9 cellular contexts compared by ENCODE assay signal in the genomic region with DNA sequence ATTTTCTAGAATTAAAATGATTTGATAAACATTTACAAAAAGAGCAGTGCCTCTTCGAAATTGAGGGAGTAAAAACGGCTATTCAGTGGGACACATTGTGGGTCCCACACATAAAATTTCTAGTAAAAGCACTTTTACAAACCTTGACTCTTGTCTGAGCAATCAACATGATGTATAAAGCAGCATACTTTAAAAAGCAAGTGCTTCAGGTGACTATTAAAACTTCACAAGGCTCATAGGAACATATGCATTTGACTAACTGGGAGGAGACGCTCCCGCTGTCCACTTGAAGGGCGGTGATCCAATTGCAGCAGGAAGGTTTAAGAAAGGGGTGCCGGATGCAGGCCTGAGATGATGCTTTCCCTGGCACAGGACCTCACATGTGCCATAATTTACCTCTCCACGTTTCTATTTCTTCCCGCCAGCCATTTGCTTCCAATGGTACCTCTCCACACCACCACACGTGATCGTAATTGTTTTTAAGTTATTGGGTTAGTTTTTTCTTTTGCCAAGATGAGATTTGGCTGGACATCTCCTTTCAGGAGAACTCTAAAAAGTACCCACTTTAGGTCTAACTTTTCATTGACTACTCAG. TPM values are rescaled to one million over a fixed set of nuclear protein-coding genes. Genes with fewer than 3 reads are reported as not detected.
DNase-seq lines count a peak whose midpoint lies in the region; ATAC-seq and TF ChIP-seq lines count a peak whose summit lies in the region.
"Had no signal": no experiment of that assay in that cellular context is flagged by ENCODE, and none has a peak within 500 bp of the region (broad histone marks: within the 10 kb centered on the region; RNA-seq: fewer than 3 reads in every experiment).

No MANE protein-coding gene starts in this region.

- H3K4me1 Mint-ChIP-seq in activated T-cell treated with anti-CD3 and anti-CD28 coated beads, Interleukin-2, amount 50 U/mL, for 72 hours (ENCODE audit: low read depth), result peaks cover 12% of the 10 kb centered on the region
- peaks cover 11% of the 10 kb centered on the region for H3K4me1 Mint-ChIP-seq in activated CD4-positive, alpha-beta memory T cell treated with anti-CD3 and anti-CD28 coated beads, Interleukin-2, amount 10 ng/mL, durations not matched to agents 7 days and 5 days

- TF ChIP-seq POLR2A in lower leg skin (IDR thresholded peaks at IDR 0.05), result no peak

- TF ChIP-seq CTCF in thoracic aorta (IDR thresholded peaks at IDR 0.05) (no peak), GM10248 (IDR thresholded peaks at IDR 0.05; ENCODE audit: control extremely low read depth, extremely low read depth, low read depth, missing control alignments) (no peak), lower leg skin (IDR thresholded peaks at IDR 0.05) (no peak)

- DNase-seq in activated T-cell treated with anti-CD3 and anti-CD28 coated beads, Interleukin-2, amount 50 U/mL, for 72 hours, result no peak
- no peak for DNase-seq in activated T-cell treated with anti-CD3 and anti-CD28 coated beads, Interleukin-2, amount 50 U/mL, for 1 hour
- DNase-seq in activated CD4-positive, alpha-beta memory T cell treated with anti-CD3 and anti-CD28 coated beads, Interleukin-2, amount 10 ng/mL, durations not matched to agents 7 days and 5 days, result no peak
- no peak for DNase-seq in thoracic aorta (ENCODE audit: low spot score)
- no peak for DNase-seq in GM10248 (ENCODE audit: extremely low spot score)
- no peak for DNase-seq in lower leg skin (ENCODE audit: low spot score in 2 of 2)
- DNase-seq: DMS153 had no signal

- POLR2A ChIA-PET in activated CD4-positive, alpha-beta memory T cell treated with anti-CD3 and anti-CD28 coated beads, Interleukin-2, amount 10 ng/mL, durations not matched to agents 7 days and 5 days (lab: Charles Lee), result no interaction called here
- POLR2A ChIA-PET in GM10248 (lab: Yijun Ruan, JAX), result no interaction called here

- H3K9me3 ChIP-seq in iPS-18c (ENCODE audit: control insufficient read depth, insufficient read depth, low read length) (no peaks in the 10 kb centered on the region), thoracic aorta (no peaks in the 10 kb centered on the region)

- no peak for ATAC-seq in activated T-cell treated with anti-CD3 and anti-CD28 coated beads, Interleukin-2, amount 50 U/mL, for 72 hours (replicated peaks in 1 of 2)
- no peak for ATAC-seq in thoracic aorta (ENCODE audit: insufficient number of reproducible peaks, low FRiP score, low read depth)
- no peak for ATAC-seq in GM18498 (IDR thresholded peaks at IDR 0.05; ENCODE audit: unreplicated experiment)

- intact Hi-C loops in lower leg skin (cut with DNase I; ENCODE audit: low total_unique reads), result no loop called here

- H3K27me3 ChIP-seq in thoracic aorta (replicated peaks; ENCODE audit: insufficient read depth), result no peaks in the 10 kb centered on the region

- no peak overlapping the region for H3K27ac Mint-ChIP-seq in activated T-cell treated with anti-CD3 and anti-CD28 coated beads, Interleukin-2, amount 50 U/mL, for 72 hours
- H3K27ac Mint-ChIP-seq in activated CD4-positive, alpha-beta memory T cell treated with anti-CD3 and anti-CD28 coated beads, Interleukin-2, amount 10 ng/mL, durations not matched to agents 7 days and 5 days, result no peak overlapping the region

- 29 to 31% methylated on average over 10 of the region's 10 CpGs for WGBS in lower leg skin, 2 donors

- peaks cover 0 to 1% of the 10 kb centered on the region in 2 donors for H3K36me3 Mint-ChIP-seq in activated T-cell treated with anti-CD3 and anti-CD28 coated beads, Interleukin-2, amount 50 U/mL, for 72 hours (ENCODE audit: insufficient read depth in 2 of 2)
- no peaks in the 10 kb centered on the region for H3K36me3 Mint-ChIP-seq in activated CD4-positive, alpha-beta memory T cell treated with anti-CD3 and anti-CD28 coated beads, Interleukin-2, amount 10 ng/mL, durations not matched to agents 7 days and 5 days (ENCODE audit: low read depth)

- peaks cover 65% of the 10 kb centered on the region for H3K27me3 Mint-ChIP-seq in activated T-cell treated with anti-CD3 and anti-CD28 coated beads, Interleukin-2, amount 50 U/mL, for 72 hours (ENCODE audit: low read depth)
- H3K27me3 Mint-ChIP-seq in activated CD4-positive, alpha-beta memory T cell treated with anti-CD3 and anti-CD28 coated beads, Interleukin-2, amount 10 ng/mL, durations not matched to agents 7 days and 5 days, result peaks cover 52% of the 10 kb centered on the region

- CTCF ChIA-PET in activated CD4-positive, alpha-beta memory T cell treated with anti-CD3 and anti-CD28 coated beads, Interleukin-2, amount 10 ng/mL, durations not matched to agents 7 days and 5 days (lab: Charles Lee), result no interaction called here
- CTCF ChIA-PET in GM10248 (lab: Yijun Ruan, JAX), result interaction anchor here (2.1 kb wide), 1 partner anchor 10 kb away, joined by 7 read pairs; no protein-coding TSS in a partner anchor

- H3K9me3 Mint-ChIP-seq in activated T-cell treated with anti-CD3 and anti-CD28 coated beads, Interleukin-2, amount 50 U/mL, for 72 hours, result no peaks in the 10 kb centered on the region
- no peaks in the 10 kb centered on the region for H3K9me3 Mint-ChIP-seq in activated CD4-positive, alpha-beta memory T cell treated with anti-CD3 and anti-CD28 coated beads, Interleukin-2, amount 10 ng/mL, durations not matched to agents 7 days and 5 days

- H3K27ac ChIP-seq in thoracic aorta, result no peak overlapping the region

- H3K4me3 Mint-ChIP-seq in activated T-cell treated with anti-CD3 and anti-CD28 coated beads, Interleukin-2, amount 50 U/mL, for 72 hours, result peak overlapping the region; percentile 60 to 65
- H3K4me3 Mint-ChIP-seq in activated CD4-positive, alpha-beta memory T cell treated with anti-CD3 and anti-CD28 coated beads, Interleukin-2, amount 10 ng/mL, durations not matched to agents 7 days and 5 days, result peak overlapping the region; percentile 18

- H3K4me3 ChIP-seq in iPS-18c (ENCODE audit: insufficient read depth, low read depth, low read length), result peak overlapping the region; percentile 38
- H3K4me3 ChIP-seq in thoracic aorta, result peak overlapping the region; percentile 74
- no peak overlapping the region for H3K4me3 ChIP-seq in lower leg skin (ENCODE audit: low read depth, poor library complexity, severe bottlenecking)

- peaks cover 5 to 19% of the 10 kb centered on the region in 2 donors for H3K4me1 ChIP-seq in thoracic aorta (ENCODE audit: control insufficient read depth in 1 of 2, low read depth in 2 of 2)

- no peaks in the 10 kb centered on the region for H3K36me3 ChIP-seq in thoracic aorta

RNA-seq across cellular contexts. Expression of gene MCTP1, which starts 1.8 kb away (rescaled TPM):
- 1 to 10 TPM in 1 of 2 donors, under 1 TPM in 1; 0.28 to 1.2 TPM for total RNA-seq in activated T-cell treated with anti-CD3 and anti-CD28 coated beads, Interleukin-2, amount 50 U/mL, for 72 hours
- total RNA-seq in activated CD4-positive, alpha-beta memory T cell treated with anti-CD3 and anti-CD28 coated beads, Interleukin-2, amount 10 ng/mL, durations not matched to agents 7 days and 5 days, result not detected
- total RNA-seq in thoracic aorta (100 to 1,000 TPM in 1 of 2 donors, 10 to 100 TPM in 1; 22.1 to 256 TPM), lower leg skin (10 to 100 TPM in 2 of 4 donors, 1 to 10 TPM in 2; 6.3 to 36.5 (median 9.8) TPM)
